In the genomic region with DNA sequence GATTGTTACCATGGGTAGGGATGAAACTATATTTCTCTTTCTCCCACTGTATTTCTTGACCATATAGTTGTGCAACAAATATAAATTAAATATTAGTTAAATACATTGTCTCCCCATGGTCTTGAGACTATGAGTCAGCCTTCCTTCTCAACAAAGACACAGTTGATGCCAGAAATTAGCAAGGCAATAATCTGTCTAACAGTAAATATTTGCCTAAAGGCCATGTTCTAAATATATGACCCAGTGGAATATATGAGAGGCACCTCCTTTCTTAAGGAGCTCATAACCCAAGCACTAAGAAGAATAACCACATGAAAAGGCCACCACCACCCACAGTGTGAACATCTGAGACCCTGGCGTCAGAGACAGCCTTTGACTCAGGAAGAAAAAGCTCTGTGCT, we compare ENCODE assay signal across 17 cellular contexts.
A peak's percentile ranks its signal among the peaks of the same experiment; 100 is the strongest.
DNase-seq lines count a peak whose midpoint lies in the region; ATAC-seq and TF ChIP-seq lines count a peak whose summit lies in the region.
"Had no signal": no experiment of that assay in that cellular context is flagged by ENCODE, and none has a peak within 500 bp of the region (broad histone marks: within the 10 kb centered on the region; RNA-seq: fewer than 3 reads in every experiment).

No MANE protein-coding gene starts in this region.

- no peak overlapping the region for H3K4me2 ChIP-seq in mesenchymal stem cell (ENCODE audit: low read length, poor library complexity, severe bottlenecking)

- no peaks in the 10 kb centered on the region for H3K36me3 ChIP-seq in mesenchymal stem cell (ENCODE audit: control insufficient read depth in 1 of 2, insufficient read depth in 2 of 2, low read depth in 1 of 2, low read length in 2 of 2)

- in situ Hi-C loops in KBM-7 (cut with MboI; ENCODE audit: low pct_unique_long_range_greater_than_20kb, low sequenced_read_pairs), result no loop called here

- H2AFZ ChIP-seq in mesenchymal stem cell (ENCODE audit: low read depth, low read length), result no peak overlapping the region

- H3K27ac ChIP-seq in mesenchymal stem cell (ENCODE audit: low read length, poor library complexity, severe bottlenecking), result no peak overlapping the region
- H3K27ac ChIP-seq: C4-2B, HL-60 had no signal

- H2BK12ac ChIP-seq in mesenchymal stem cell (ENCODE audit: low read length in 2 of 2), result no peak overlapping the region

- peak overlapping the region; percentile 12 for H3K9ac ChIP-seq in mesenchymal stem cell (ENCODE audit: low read length)

- H3K9me3 ChIP-seq in mesenchymal stem cell (ENCODE audit: control insufficient read depth, low read length), result no peaks in the 10 kb centered on the region
- H3K9me3 ChIP-seq: Caco-2 had no signal

- no peak overlapping the region for H3K14ac ChIP-seq in mesenchymal stem cell (ENCODE audit: low read length in 2 of 2)

- H4K91ac ChIP-seq in mesenchymal stem cell (ENCODE audit: low read length), result no peak overlapping the region

- no peak overlapping the region for H4K8ac ChIP-seq in mesenchymal stem cell (ENCODE audit: low read length)

- intact Hi-C loops in Right ventricle myocardium inferior (cut with DNase I), result no loop called here

- no peak overlapping the region for H3K18ac ChIP-seq in mesenchymal stem cell (ENCODE audit: low read depth in 1 of 2, low read length in 2 of 2)

- H3K4ac ChIP-seq in mesenchymal stem cell (ENCODE audit: low read depth in 1 of 2, low read length in 2 of 2), result no peak overlapping the region

- TF ChIP-seq CTCF in choroid plexus epithelial cell (conservative IDR thresholded peaks at IDR 0.05; ENCODE audit: low read depth, low read length), result no peak

- no peak for ATAC-seq in Right ventricle myocardium inferior

- H3K79me1 ChIP-seq in mesenchymal stem cell (replicated peaks; ENCODE audit: low read length, poor library complexity, severe bottlenecking), result no peaks in the 10 kb centered on the region

- peaks cover 0 to 27% of the 10 kb centered on the region in 2 experiments for H3K27me3 ChIP-seq in mesenchymal stem cell (ENCODE audit: control insufficient read depth in 1 of 2, insufficient read depth in 1 of 2, low read length in 2 of 2)

- no peak overlapping the region for H2BK120ac ChIP-seq in mesenchymal stem cell (ENCODE audit: low read depth, low read length)

- DNase-seq in COLO829 (ENCODE audit: low spot score) (peak; percentile 57), RPMI7951 (ENCODE audit: low read depth) (peak; percentile 36), choroid plexus epithelial cell (ENCODE audit: low read depth) (peak; percentile 73), mesenchymal stem cell (peak; percentile 46), Right ventricle myocardium inferior (ENCODE audit: missing footprints) (no peak), KBM-7 (no peak)
- no peak for DNase-seq in activated CD8-positive, alpha-beta memory T cell treated with anti-CD3 and anti-CD28 coated beads for 24 hours
- DNase-seq in effector CD8-positive, alpha-beta T cell (lab: John Stamatoyannopoulos, UW), result no peak
- DNase-seq: Caco-2, DMS53, KG1, NCI-H1092 treated with DMSO at 0.1 percent for 48 hours, NCI-H187, NCI-H446, SHP77 had no signal

- H2AK5ac ChIP-seq in mesenchymal stem cell (ENCODE audit: low read length, severe bottlenecking), result no peak overlapping the region

- H2BK15ac ChIP-seq in mesenchymal stem cell (ENCODE audit: low read depth, poor library complexity, severe bottlenecking), result no peak overlapping the region

- 90% methylated on average over 1 of the region's 1 CpG for WGBS in mesenchymal stem cell

- H3K4me1 ChIP-seq in mesenchymal stem cell (ENCODE audit: control insufficient read depth, insufficient read depth, low read depth, low read length), result no peaks in the 10 kb centered on the region
- H3K4me1 ChIP-seq: Caco-2 had no signal

- H3K4me3 ChIP-seq in choroid plexus epithelial cell (ENCODE audit: low read depth, low read length) (no peak overlapping the region), mesenchymal stem cell (ENCODE audit: insufficient read depth in 1 of 2, low read depth in 1 of 2, low read length in 2 of 2) (no peak overlapping the region)

- H2BK5ac ChIP-seq in mesenchymal stem cell (ENCODE audit: low read depth, low read length, poor library complexity, severe bottlenecking), result no peak overlapping the region

- no peak overlapping the region for H3K23ac ChIP-seq in mesenchymal stem cell (ENCODE audit: low read length in 2 of 2)

Comparison
In these comparisons a context has a peak if more than half of its experiments do, and no peak if none do; other contexts are left out.
1. DNase-seq: peak in COLO829 (single experiment), RPMI7951 (single experiment), choroid plexus epithelial cell (single experiment) and mesenchymal stem cell (single experiment); none in activated CD8-positive, alpha-beta memory T cell treated with anti-CD3 and anti-CD28 coated beads for 24 hours (single experiment), Right ventricle myocardium inferior (single experiment), KBM-7 (single experiment) and effector CD8-positive, alpha-beta T cell (single experiment).